Comparison of ENCODE assay signal across 12 cellular contexts in the genomic region with DNA sequence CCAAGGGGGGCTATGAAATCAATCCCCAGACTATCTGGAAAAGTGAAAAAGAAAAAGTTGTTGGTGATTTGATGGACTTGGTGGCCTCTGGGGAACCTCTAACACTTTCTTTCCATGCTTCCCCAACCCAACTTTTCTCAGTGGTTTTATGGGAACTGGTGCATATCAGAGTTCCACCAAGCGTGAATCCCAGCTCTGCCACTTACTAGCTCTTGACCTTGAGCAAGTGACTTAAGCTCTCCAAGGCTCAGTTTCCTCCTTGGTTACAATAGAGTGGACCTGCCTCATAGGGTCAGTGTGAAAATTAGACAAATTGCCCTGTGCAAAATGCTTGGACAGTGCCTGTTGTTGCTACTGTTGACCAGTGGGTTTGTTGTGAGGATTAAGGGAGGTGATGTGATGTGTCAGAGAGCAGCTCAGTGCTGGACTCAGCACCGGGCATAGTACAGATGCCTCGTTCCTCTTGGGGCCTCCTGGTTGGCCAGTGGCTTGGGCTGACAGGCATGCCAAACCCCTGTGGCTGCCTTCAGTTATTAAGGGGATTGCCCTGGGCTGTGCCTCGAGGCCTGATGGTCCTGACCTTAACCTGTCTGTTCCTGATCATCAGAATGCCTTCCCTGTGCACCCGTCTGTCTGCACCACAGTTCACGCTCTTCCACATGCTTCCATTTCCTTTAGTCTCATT. TPM values are rescaled to one million over a fixed set of nuclear protein-coding genes. Genes with fewer than 3 reads are reported as not detected.
DNase-seq lines count a peak whose midpoint lies in the region; ATAC-seq and TF ChIP-seq lines count a peak whose summit lies in the region.
"Had no signal": no experiment of that assay in that cellular context is flagged by ENCODE, and none has a peak within 500 bp of the region (broad histone marks: within the 10 kb centered on the region; RNA-seq: fewer than 3 reads in every experiment).

No MANE protein-coding gene starts in this region.

- H3K36me3 Mint-ChIP-seq in Calu3 (ENCODE audit: insufficient read depth, unreplicated experiment) = no peaks in the 10 kb centered on the region
- peaks cover 11% of the 10 kb centered on the region for H3K36me3 Mint-ChIP-seq in GM23338 (ENCODE audit: low read depth)
- no peaks in the 10 kb centered on the region for H3K36me3 Mint-ChIP-seq in CD4-positive, alpha-beta memory T cell

- DNase-seq in right atrium auricular region (ENCODE audit: low spot score) (peak; percentile 56), left cardiac atrium (no peak), astrocyte of the hippocampus (ENCODE audit: low read depth, low spot score) (peak; percentile 26), ascending aorta (ENCODE audit: low spot score in 2 of 2) (no peak), Calu3 (no peak), GM23338 (ENCODE audit: low spot score) (no peak)
- no peak for DNase-seq in CD4-positive, alpha-beta memory T cell
- DNase-seq: NCI-H1436, spleen had no signal

- H3K9me3 ChIP-seq in right atrium auricular region = no peaks in the 10 kb centered on the region
- no peaks in the 10 kb centered on the region for H3K9me3 ChIP-seq in ascending aorta
- H3K9me3 ChIP-seq in CD4-positive, alpha-beta memory T cell (ENCODE audit: control insufficient read depth in 1 of 2, low read length in 2 of 2) = no peaks in the 10 kb centered on the region
- H3K9me3 ChIP-seq: spleen had no signal

- H3F3A ChIP-seq in GM23338 (replicated peaks; ENCODE audit: low read depth) = no peaks in the 10 kb centered on the region

- TF ChIP-seq CTCF in right atrium auricular region (IDR thresholded peaks at IDR 0.05) (no peak), ascending aorta (IDR thresholded peaks at IDR 0.05) (no peak), Calu3 (IDR thresholded peaks at IDR 0.05; ENCODE audit: unreplicated experiment) (no peak), GM23338 (conservative IDR thresholded peaks at IDR 0.05; ENCODE audit: low read depth in 2 of 2) (no peak)

- H3K4me1 Mint-ChIP-seq in Calu3 (ENCODE audit: low read depth, unreplicated experiment) (peaks cover 6% of the 10 kb centered on the region), GM23338 (peaks cover 3% of the 10 kb centered on the region; the same call in 1 of the 3 replicates)
- H3K4me1 Mint-ChIP-seq in CD4-positive, alpha-beta memory T cell = peaks cover 3 to 6% (median 5%) of the 10 kb centered on the region in 4 donors

- peaks cover 72% of the 10 kb centered on the region for H3K27me3 Mint-ChIP-seq in Calu3 (ENCODE audit: unreplicated experiment)
- H3K27me3 Mint-ChIP-seq in GM23338 (ENCODE audit: insufficient read depth, low read depth, poor library complexity) = peaks cover 11% of the 10 kb centered on the region
- H3K27me3 Mint-ChIP-seq in CD4-positive, alpha-beta memory T cell = peaks cover 2 to 5% of the 10 kb centered on the region in 2 donors

- H3K4me1 ChIP-seq in right atrium auricular region (peaks cover 0 to 73% of the 10 kb centered on the region in 2 donors), ascending aorta (peaks cover 13 to 30% of the 10 kb centered on the region in 2 donors), GM23338 (ENCODE audit: insufficient read depth) (no peaks in the 10 kb centered on the region)
- H3K4me1 ChIP-seq in CD4-positive, alpha-beta memory T cell (ENCODE audit: insufficient read depth, low read length) = no peaks in the 10 kb centered on the region

- CTCF ChIA-PET in Calu3 (lab: Charles Lee) = interaction anchor here (1.2 kb wide), 1 partner anchor 9 kb away, joined by 4 read pairs; no protein-coding TSS in a partner anchor
- CTCF ChIA-PET in CD4-positive, alpha-beta memory T cell (lab: Charles Lee; ENCODE audit: partially characterized antibody) = interaction anchor here (15.9 kb wide), 1 partner anchor 147 kb away, joined by 480 read pairs; no protein-coding TSS in a partner anchor

- H3K27ac ChIP-seq in right atrium auricular region (peak overlapping the region; percentile 12 to 60), ascending aorta (no peak overlapping the region), GM23338 (ENCODE audit: low read depth) (no peak overlapping the region)
- no peak overlapping the region for H3K27ac ChIP-seq in CD4-positive, alpha-beta memory T cell (ENCODE audit: low read depth, low read length)
- H3K27ac ChIP-seq: brain microvascular endothelial cell, RWPE1, spleen had no signal

- H3K36me3 ChIP-seq in right atrium auricular region = no peaks in the 10 kb centered on the region
- no peaks in the 10 kb centered on the region for H3K36me3 ChIP-seq in ascending aorta
- no peaks in the 10 kb centered on the region for H3K36me3 ChIP-seq in GM23338 (ENCODE audit: insufficient read depth)
- no peaks in the 10 kb centered on the region for H3K36me3 ChIP-seq in CD4-positive, alpha-beta memory T cell (ENCODE audit: insufficient read depth, low read length)
- H3K36me3 ChIP-seq: brain microvascular endothelial cell, spleen had no signal

- no peak overlapping the region for H2AFZ ChIP-seq in GM23338

- ATAC-seq in left cardiac atrium (no peak), HG02798 (IDR thresholded peaks at IDR 0.05; ENCODE audit: poor library complexity, unreplicated experiment) (peak; percentile 43), GM23338 (no peak)

- intact Hi-C loops in left cardiac atrium (cut with DNase I) (no loop called here), ascending aorta (cut with DNase I) (loop anchor here (10.0 kb wide), 1 partner anchor 232 kb away; a partner anchor contains a TSS), Calu3 (cut with micrococcal nuclease; ENCODE audit: unreplicated experiment) (no loop called here)
- intact Hi-C loops in CD4-positive, alpha-beta memory T cell (cut with micrococcal nuclease) = no loop called here

- no peaks in the 10 kb centered on the region for H3K79me2 ChIP-seq in GM23338 (replicated peaks; ENCODE audit: insufficient read depth)

- H3K4me2 ChIP-seq in GM23338 = no peak overlapping the region

- no peak overlapping the region for H3K27ac Mint-ChIP-seq in Calu3 (ENCODE audit: unreplicated experiment)
- H3K27ac Mint-ChIP-seq in GM23338 = no peak overlapping the region
- H3K27ac Mint-ChIP-seq in CD4-positive, alpha-beta memory T cell = peak overlapping the region in 1 of 7 donors; percentile 22

- POLR2A ChIA-PET in CD4-positive, alpha-beta memory T cell (lab: Charles Lee; ENCODE audit: partially characterized antibody) = no interaction called here

- no TSS peak for BruUV-seq in Calu3 (replicated peaks; lab: Mats Ljungman, UMichigan)

- H3K4me3 Mint-ChIP-seq in Calu3 (ENCODE audit: low read depth, unreplicated experiment) (no peak overlapping the region), GM23338 (no peak overlapping the region)
- H3K4me3 Mint-ChIP-seq in CD4-positive, alpha-beta memory T cell = no peak overlapping the region

- no peaks in the 10 kb centered on the region for H3K27me3 ChIP-seq in right atrium auricular region
- H3K27me3 ChIP-seq in ascending aorta = no peaks in the 10 kb centered on the region
- no peaks in the 10 kb centered on the region for H3K27me3 ChIP-seq in GM23338 (ENCODE audit: insufficient read depth)
- H3K27me3 ChIP-seq in CD4-positive, alpha-beta memory T cell (ENCODE audit: insufficient read depth, low read length) = no peaks in the 10 kb centered on the region
- H3K27me3 ChIP-seq: brain microvascular endothelial cell had no signal

- H3K9me2 ChIP-seq in GM23338 (ENCODE audit: insufficient read depth) = peaks cover 4% of the 10 kb centered on the region; the same call in 1 of the 2 replicates

- H3K9me3 Mint-ChIP-seq in Calu3 (ENCODE audit: low read depth, unreplicated experiment) (no peaks in the 10 kb centered on the region), GM23338 (peaks cover 34% of the 10 kb centered on the region)
- H3K9me3 Mint-ChIP-seq in CD4-positive, alpha-beta memory T cell = peaks cover 0 to 3% (median 0%) of the 10 kb centered on the region in 8 donors

- no peak overlapping the region for H3K4me3 ChIP-seq in right atrium auricular region
- no peak overlapping the region for H3K4me3 ChIP-seq in ascending aorta
- no peak overlapping the region for H3K4me3 ChIP-seq in GM23338
- H3K4me3 ChIP-seq in CD4-positive, alpha-beta memory T cell (ENCODE audit: low read length in 2 of 2) = no peak overlapping the region
- H3K4me3 ChIP-seq: spleen had no signal

- H4K20me1 ChIP-seq in GM23338 (replicated peaks; ENCODE audit: insufficient read depth) = no peaks in the 10 kb centered on the region

TF ChIP-seq in GM23338, 12 proteins besides CTCF, POLR2A, EP300 and RAD21 (continues in another document):
- TF ChIP-seq NANOG (IDR thresholded peaks at IDR 0.05; ENCODE audit: borderline replicate concordance) = no peak
- no peak for TF ChIP-seq POLR2AphosphoS5 (IDR thresholded peaks at IDR 0.05; ENCODE audit: low read depth)
- TF ChIP-seq, protein P1, sequence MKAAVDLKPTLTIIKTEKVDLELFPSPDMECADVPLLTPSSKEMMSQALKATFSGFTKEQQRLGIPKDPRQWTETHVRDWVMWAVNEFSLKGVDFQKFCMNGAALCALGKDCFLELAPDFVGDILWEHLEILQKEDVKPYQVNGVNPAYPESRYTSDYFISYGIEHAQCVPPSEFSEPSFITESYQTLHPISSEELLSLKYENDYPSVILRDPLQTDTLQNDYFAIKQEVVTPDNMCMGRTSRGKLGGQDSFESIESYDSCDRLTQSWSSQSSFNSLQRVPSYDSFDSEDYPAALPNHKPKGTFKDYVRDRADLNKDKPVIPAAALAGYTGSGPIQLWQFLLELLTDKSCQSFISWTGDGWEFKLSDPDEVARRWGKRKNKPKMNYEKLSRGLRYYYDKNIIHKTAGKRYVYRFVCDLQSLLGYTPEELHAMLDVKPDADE (IDR thresholded peaks at IDR 0.05) = no peak
- no peak for TF ChIP-seq ZNF114 (CRISPR knock-in tag; IDR thresholded peaks at IDR 0.05)
- no peak for TF ChIP-seq EZH2phosphoT487 (IDR thresholded peaks at IDR 0.05; ENCODE audit: unreplicated experiment)
- TF ChIP-seq JUNB (IDR thresholded peaks at IDR 0.05; ENCODE audit: unreplicated experiment) = no peak

RNA-seq across cellular contexts. Expression of a gene that starts 49.3 kb away (rescaled TPM):
- total RNA-seq in right atrium auricular region (10 to 100 TPM; 22.4 to 38.2 TPM), left cardiac atrium (10 to 100 TPM; 73.3 to 75.0 TPM), ascending aorta (58.6 TPM), Calu3 (2022) (not detected in 2 replicates)
- total RNA-seq in GM23338 (2014; rRNA removed; shearing (Covaris generic)) = 0.17 and 0.50 TPM in 2 replicates
- 0.18 TPM in 1 of 2 replicates, not detected in the other for polyA plus RNA-seq in GM23338 (2016; fragmentation: Nextera tagmentation; extraction: Ambion mirVana)
- not detected for total RNA-seq in CD4-positive, alpha-beta memory T cell
- not detected for polyA plus RNA-seq in CD4-positive, alpha-beta memory T cell

Comparison
In these comparisons a context has a peak if more than half of its experiments do, and no peak if none do; other contexts are left out.
1. DNase-seq: peak in right atrium auricular region (single experiment) and astrocyte of the hippocampus (single experiment); none in left cardiac atrium (single experiment), ascending aorta (0 of 2), Calu3 (single experiment), GM23338 (single experiment) and CD4-positive, alpha-beta memory T cell (0 of 5).
2. H3K27ac ChIP-seq: peak in right atrium auricular region (2 of 2); none in ascending aorta (0 of 2), GM23338 (single experiment) and CD4-positive, alpha-beta memory T cell (single experiment).
3. RNA of a gene that starts 49.3 kb away (total RNA-seq): 73.3 to 75.0 TPM in left cardiac atrium, 58.6 TPM in ascending aorta (single experiment) and 22.4 to 38.2 TPM in right atrium auricular region; 0.17 to 0.50 TPM in GM23338, not detected in Calu3 and not detected in CD4-positive, alpha-beta memory T cell; every median in the first group is over 10 times any median in the second.